ENCODE assay signal across 15 cellular contexts in genomic region chr21:35201288-35201687, GRCh38.
DNase-seq lines count a peak whose midpoint lies in the region; ATAC-seq and TF ChIP-seq lines count a peak whose summit lies in the region.
"Had no signal": no experiment of that assay in that cellular context is flagged by ENCODE, and none has a peak within 500 bp of the region (broad histone marks: within the 10 kb centered on the region; RNA-seq: fewer than 3 reads in every experiment).

No MANE protein-coding gene starts in this region.

- H2AFZ ChIP-seq in IMR-90 (replicated peaks; ENCODE audit: low read length, poor library complexity) (no peak overlapping the region), smooth muscle cell (ENCODE audit: low read depth) (no peak overlapping the region), GM23248 (no peak overlapping the region)

- H3K56ac ChIP-seq in IMR-90 (ENCODE audit: extremely low read depth, insufficient read depth, low read length), result no peak overlapping the region

- H4K8ac ChIP-seq in IMR-90 (ENCODE audit: low read depth in 2 of 2, low read length in 2 of 2), result no peak overlapping the region; a peak in 1 of 4 replicates

- H3K79me1 ChIP-seq in IMR-90 (ENCODE audit: low read depth in 1 of 2, low read length in 2 of 2), result peaks cover 0 to 14% of the 10 kb centered on the region in 2 experiments; a peak in 2 of 4 replicates

- H3K36me3 ChIP-seq in IMR-90 (ENCODE audit: control insufficient read depth, insufficient read depth, low read length), result no peaks in the 10 kb centered on the region
- no peaks in the 10 kb centered on the region for H3K36me3 ChIP-seq in smooth muscle cell (ENCODE audit: low read depth)
- no peaks in the 10 kb centered on the region for H3K36me3 ChIP-seq in GM23248 (ENCODE audit: low read depth)
- H3K36me3 ChIP-seq: BE2C, HAP-1 had no signal

- H3K27me3 ChIP-seq in IMR-90 (ENCODE audit: control insufficient read depth, insufficient read depth, low read length) (no peaks in the 10 kb centered on the region), smooth muscle cell (ENCODE audit: low read depth) (no peaks in the 10 kb centered on the region), GM23248 (replicated peaks; ENCODE audit: insufficient read depth) (no peaks in the 10 kb centered on the region)
- H3K27me3 ChIP-seq: BE2C had no signal

- H3K9me1 ChIP-seq in IMR-90 (ENCODE audit: insufficient read depth, low read length), result peaks cover 11% of the 10 kb centered on the region

- H3K9ac ChIP-seq in IMR-90 (ENCODE audit: low read depth, low read length) (no peak overlapping the region), smooth muscle cell (ENCODE audit: low read depth) (no peak overlapping the region), GM23248 (no peak overlapping the region)

- peak overlapping the region; percentile 45; the same call in 1 of the 3 replicates for H2BK15ac ChIP-seq in IMR-90 (ENCODE audit: low read depth, low read length)

- H3K4me3 ChIP-seq in IMR-90 (ENCODE audit: insufficient read depth, low read depth, low read length) (no peak overlapping the region), smooth muscle cell (no peak overlapping the region), GM23248 (no peak overlapping the region)
- H3K4me3 ChIP-seq: HAP-1 had no signal

- peaks cover 0 to 8% of the 10 kb centered on the region in 2 donors for H3K27me3 Mint-ChIP-seq in natural killer cell treated with Interleukin-12 subunit alpha and Interleukin-12 subunit beta and Interleukin-15 and Interleukin-18, amount 100 ng/mL, for 72 hours
- H3K27me3 Mint-ChIP-seq in natural killer cell (ENCODE audit: low read depth in 2 of 2), result peaks cover 6 to 11% of the 10 kb centered on the region in 2 donors

- peak overlapping the region; percentile 63 for H2BK20ac ChIP-seq in IMR-90 (ENCODE audit: low read depth, low read length)

- H3K14ac ChIP-seq in IMR-90 (replicated peaks; ENCODE audit: low read depth, low read length), result no peak overlapping the region; the same call in 1 of the 2 replicates

- peaks cover 35 to 38% of the 10 kb centered on the region in 2 donors for H3K4me1 Mint-ChIP-seq in natural killer cell treated with Interleukin-12 subunit alpha and Interleukin-12 subunit beta and Interleukin-15 and Interleukin-18, amount 100 ng/mL, for 72 hours (ENCODE audit: low read depth in 2 of 2)
- peaks cover 9 to 17% of the 10 kb centered on the region in 2 donors for H3K4me1 Mint-ChIP-seq in natural killer cell

- H3K4ac ChIP-seq in IMR-90 (ENCODE audit: low read depth, low read length), result peak overlapping the region; percentile 55; the same call in 1 of the 2 replicates

- no CpG with 5 or more reads among the region's 2 CpGs for WGBS in IMR-90 (ENCODE audit: extremely low coverage in 2 of 2, insufficient read length in 1 of 2), 2 experiments
- 67% methylated on average over 2 of the region's 2 CpGs for WGBS in smooth muscle cell (ENCODE audit: low lambda C conversion rate)
- WGBS in GM23248 (ENCODE audit: low coverage in 1 of 2, low lambda C conversion rate in 2 of 2, missing lambda C conversion rate in 2 of 2), 2 experiments, result 92 to 95% methylated on average over 2 of the region's 2 CpGs

- H2AK5ac ChIP-seq in IMR-90 (ENCODE audit: low read depth, low read length), result peak overlapping the region; percentile 52; the same call in 1 of the 2 replicates

- H4K20me1 ChIP-seq in IMR-90 (ENCODE audit: insufficient read depth, low read length), result no peaks in the 10 kb centered on the region
- no peaks in the 10 kb centered on the region for H4K20me1 ChIP-seq in smooth muscle cell (ENCODE audit: low read depth)
- H4K20me1 ChIP-seq in GM23248 (ENCODE audit: insufficient read depth), result no peaks in the 10 kb centered on the region

- no peak for TF ChIP-seq POLR2A in IMR-90 (IDR thresholded peaks at IDR 0.05; ENCODE audit: low read depth, low read length)

- POLR2A ChIA-PET in IMR-90 (lab: Charles Lee; ENCODE audit: unreplicated experiment), result no interaction called here

- peak overlapping the region; percentile 34; the same call in 1 of the 2 replicates for H3K18ac ChIP-seq in IMR-90 (ENCODE audit: low read depth, low read length)

- CTCF ChIA-PET in IMR-90 (lab: Yijun Ruan, JAX), result interaction anchor here (0.6 to 1.1 kb wide), 2 partner anchors 150 to 319 kb away, joined by 3 to 4 read pairs; no protein-coding TSS in a partner anchor

- TF ChIP-seq CTCF in natural killer cell (IDR thresholded peaks at IDR 0.05), result no peak
- no peak for TF ChIP-seq CTCF in IMR-90 (conservative IDR thresholded peaks at IDR 0.05; ENCODE audit: low read depth, low read length)
- TF ChIP-seq CTCF in smooth muscle cell (IDR thresholded peaks at IDR 0.05; ENCODE audit: borderline replicate concordance, insufficient read depth, poor library complexity, severe bottlenecking), result no peak

- no peaks in the 10 kb centered on the region for H3K9me3 ChIP-seq in IMR-90 (ENCODE audit: control insufficient read depth, insufficient read depth, low read length)
- H3K9me3 ChIP-seq in smooth muscle cell (replicated peaks; ENCODE audit: low read depth), result no peaks in the 10 kb centered on the region
- no peaks in the 10 kb centered on the region for H3K9me3 ChIP-seq in GM23248 (ENCODE audit: low read depth)
- H3K9me3 ChIP-seq: BE2C, HAP-1 had no signal

- H3K79me2 ChIP-seq in smooth muscle cell (ENCODE audit: low read depth) (no peaks in the 10 kb centered on the region), GM23248 (ENCODE audit: insufficient read depth) (no peaks in the 10 kb centered on the region)

- no peak for TF ChIP-seq RAD21 in IMR-90 (IDR thresholded peaks at IDR 0.05; ENCODE audit: low read length)

- peaks cover 24% of the 10 kb centered on the region for H3K4me1 ChIP-seq in IMR-90 (ENCODE audit: control insufficient read depth, insufficient read depth, low read length)
- H3K4me1 ChIP-seq in smooth muscle cell (ENCODE audit: low read depth), result peaks cover 8% of the 10 kb centered on the region
- H3K4me1 ChIP-seq in GM23248 (ENCODE audit: insufficient read depth), result peaks cover 68% of the 10 kb centered on the region
- H3K4me1 ChIP-seq: BE2C, HAP-1 had no signal

- H4K5ac ChIP-seq in IMR-90 (ENCODE audit: low read depth, low read length), result no peak overlapping the region

- H3K36me3 Mint-ChIP-seq in natural killer cell treated with Interleukin-12 subunit alpha and Interleukin-12 subunit beta and Interleukin-15 and Interleukin-18, amount 100 ng/mL, for 72 hours, result no peaks in the 10 kb centered on the region
- H3K36me3 Mint-ChIP-seq in natural killer cell, result no peaks in the 10 kb centered on the region
- H3K36me3 Mint-ChIP-seq: CD4-positive, CD25-positive, alpha-beta regulatory T cell had no signal

- peaks cover 31% of the 10 kb centered on the region for H3F3A ChIP-seq in smooth muscle cell (ENCODE audit: low read depth)
- peaks cover 66% of the 10 kb centered on the region for H3F3A ChIP-seq in GM23248 (ENCODE audit: insufficient read depth)

- peak overlapping the region; percentile 33 for H2BK120ac ChIP-seq in IMR-90 (ENCODE audit: low read depth, low read length)

- H3K23ac ChIP-seq in IMR-90 (ENCODE audit: low read depth, low read length), result no peak overlapping the region

- peak; percentile 58 to 63 for ATAC-seq in natural killer cell treated with Interleukin-12 subunit alpha and Interleukin-12 subunit beta and Interleukin-15 and Interleukin-18, amount 100 ng/mL, for 72 hours
- ATAC-seq in natural killer cell (no peak), IMR-90 (ENCODE audit: low read depth) (no peak), GM21515 (IDR thresholded peaks at IDR 0.05; ENCODE audit: unreplicated experiment) (no peak)

- no peak overlapping the region for H3K4me2 ChIP-seq in IMR-90 (ENCODE audit: low read depth, low read length)
- H3K4me2 ChIP-seq in smooth muscle cell, result no peak overlapping the region
- no peak overlapping the region for H3K4me2 ChIP-seq in GM23248 (ENCODE audit: unreplicated experiment)

- no peak overlapping the region for H2BK5ac ChIP-seq in IMR-90 (ENCODE audit: low read depth, low read length, poor library complexity, severe bottlenecking)

- no peak overlapping the region for H3K4me3 Mint-ChIP-seq in natural killer cell treated with Interleukin-12 subunit alpha and Interleukin-12 subunit beta and Interleukin-15 and Interleukin-18, amount 100 ng/mL, for 72 hours
- H3K4me3 Mint-ChIP-seq in natural killer cell, result no peak overlapping the region
- H3K4me3 Mint-ChIP-seq: CD4-positive, CD25-positive, alpha-beta regulatory T cell; CD8-positive, alpha-beta memory T cell had no signal

- no peak overlapping the region for H4K91ac ChIP-seq in IMR-90 (ENCODE audit: insufficient read depth, low read depth, low read length)

- in situ Hi-C loops in IMR-90 (cut with MboI; ENCODE audit: low sequenced_read_pairs) (no loop called here), GM23248 (cut with MboI) (loop anchor here (25.0 kb wide), 2 partner anchors 314 to 636 kb away; no protein-coding TSS in a partner anchor)

- no peak overlapping the region for H2AK9ac ChIP-seq in IMR-90 (replicated peaks; ENCODE audit: low read depth, low read length, poor library complexity)

- DNase-seq in natural killer cell treated with Interleukin-12 subunit alpha and Interleukin-12 subunit beta and Interleukin-15 and Interleukin-18, amount 100 ng/mL, for 72 hours (ENCODE audit: low spot score), result no peak
- DNase-seq in natural killer cell (no peak), IMR-90 (no peak), NOMO-1 treated with DMSO at 0.1 percent for 48 hours (lab: John Stamatoyannopoulos, UW; ENCODE audit: unreplicated experiment) (peak; percentile 48), smooth muscle cell (lab: John Stamatoyannopoulos, UW; ENCODE audit: unreplicated experiment) (no peak), NCI-H1417 treated with DMSO at 0.1 percent for 48 hours (lab: John Stamatoyannopoulos, UW) (no peak), GM23248 (no peak)
- DNase-seq: ACHN; BE2C; C1 segment of cervical spinal cord; CD4-positive, CD25-positive, alpha-beta regulatory T cell; CD8-positive, alpha-beta memory T cell; COR-L47 had no signal

- no peaks in the 10 kb centered on the region for H3K9me3 Mint-ChIP-seq in natural killer cell treated with Interleukin-12 subunit alpha and Interleukin-12 subunit beta and Interleukin-15 and Interleukin-18, amount 100 ng/mL, for 72 hours
- no peaks in the 10 kb centered on the region for H3K9me3 Mint-ChIP-seq in natural killer cell

- H3K27ac Mint-ChIP-seq in natural killer cell treated with Interleukin-12 subunit alpha and Interleukin-12 subunit beta and Interleukin-15 and Interleukin-18, amount 100 ng/mL, for 72 hours, result peak overlapping the region in 1 of 2 donors; percentile 55
- no peak overlapping the region for H3K27ac Mint-ChIP-seq in natural killer cell

- H3K27ac ChIP-seq in IMR-90 (ENCODE audit: insufficient read depth, low read length) (no peak overlapping the region), smooth muscle cell (ENCODE audit: low read depth) (peak overlapping the region; percentile 94), GM23248 (no peak overlapping the region)

- H3K9me2 ChIP-seq in GM23248 (ENCODE audit: insufficient read depth), result no peaks in the 10 kb centered on the region

- dilution Hi-C loops in IMR-90 (cut with HindIII; ENCODE audit: low sequenced_read_pairs, unreplicated experiment), result no loop called here

- no TSS peak for BruUV-seq in IMR-90 (replicated peaks; lab: Mats Ljungman, UMichigan)

- intact Hi-C loops in natural killer cell (cut with micrococcal nuclease), result no loop called here
- intact Hi-C loops in IMR-90 (cut with micrococcal nuclease), result loop anchor here (5.0 to 10.0 kb wide), 3 partner anchors 114 to 644 kb away; no protein-coding TSS in a partner anchor

TF ChIP-seq in IMR-90, 13 proteins besides CTCF, POLR2A, EP300 and RAD21 (continues in another document):
- no peak for TF ChIP-seq MAFK (IDR thresholded peaks at IDR 0.05; ENCODE audit: low read depth, low read length)

Comparison
In these comparisons a context has a peak if more than half of its experiments do, and no peak if none do; other contexts are left out.
1. ATAC-seq: peak in natural killer cell treated with Interleukin-12 subunit alpha and Interleukin-12 subunit beta and Interleukin-15 and Interleukin-18, amount 100 ng/mL, for 72 hours (2 of 2); none in natural killer cell (0 of 3), IMR-90 (single experiment) and GM21515 (single experiment).